ENCODE assay signal across 8 cellular contexts in genomic region chr12:107319536-107320030, GRCh38.
DNase-seq lines count a peak whose midpoint lies in the region; ATAC-seq and TF ChIP-seq lines count a peak whose summit lies in the region.

No MANE protein-coding gene starts in this region.

- ATAC-seq in HG03521 (IDR thresholded peaks at IDR 0.05; ENCODE audit: unreplicated experiment) = no peak

- POLR2A ChIA-PET in AG04450 (lab: Yijun Ruan, JAX) (interaction anchor here (1.2 kb wide), 1 partner anchor 82 kb away, joined by 3 read pairs; no protein-coding TSS in a partner anchor), GM10248 (lab: Yijun Ruan, JAX) (no interaction called here)

- H3K9me3 ChIP-seq in AG04450 (ENCODE audit: control insufficient read depth, insufficient read depth, low read length) (no peaks in the 10 kb centered on the region; the same call in 1 of the 2 replicates), HUES6 (ENCODE audit: control insufficient read depth, insufficient read depth, low read depth, low read length) (no peaks in the 10 kb centered on the region), mesodermal cell (ENCODE audit: control insufficient read depth, low read length) (no peaks in the 10 kb centered on the region)

- H3K27ac ChIP-seq in AG04450 (ENCODE audit: low read depth, low read length) (no peak overlapping the region), HUES6 (ENCODE audit: low read depth, low read length) (no peak overlapping the region), mesodermal cell (ENCODE audit: low read depth, low read length, severe bottlenecking) (no peak overlapping the region)

- H3K4me3 ChIP-seq in AG04450 (ENCODE audit: low read depth, low read length) = peak overlapping the region; percentile 68
- H3K4me3 ChIP-seq in HUES6 (ENCODE audit: low read depth, low read length) = peak overlapping the region; percentile 85
- H3K4me3 ChIP-seq in astrocyte of the spinal cord (ENCODE audit: low read depth, low read length) = peak overlapping the region; percentile 57
- peak overlapping the region; percentile 45 for H3K4me3 ChIP-seq in mesodermal cell (ENCODE audit: extremely low read depth, insufficient read depth, low read length, poor library complexity, severe bottlenecking)

- no peaks in the 10 kb centered on the region for H3K36me3 ChIP-seq in HUES6 (ENCODE audit: control insufficient read depth, insufficient read depth, low read length)
- H3K36me3 ChIP-seq in mesodermal cell (ENCODE audit: control insufficient read depth, insufficient read depth, low read length) = no peaks in the 10 kb centered on the region

- DNase-seq in AG04450 (ENCODE audit: low read depth, low spot score) = no peak
- no peak for DNase-seq in astrocyte of the spinal cord (ENCODE audit: low read depth, low spot score)
- no peak for DNase-seq in GM10248 (ENCODE audit: extremely low spot score)
- DNase-seq in NCI-H1092 treated with DMSO at 0.1 percent for 48 hours (lab: John Stamatoyannopoulos, UW) = no peak
- no peak for DNase-seq in NK-92 treated with Interleukin-12 subunit alpha and Interleukin-12 subunit beta, amount 100 ng/mL, for 24 hours (lab: John Stamatoyannopoulos, UW)

- in situ Hi-C loops in astrocyte of the spinal cord (cut with HindIII; ENCODE audit: low sequenced_read_pairs) = no loop called here

- TF ChIP-seq CTCF in AG04450 (IDR thresholded peaks at IDR 0.05; ENCODE audit: low read depth, low read length) (no peak), astrocyte of the spinal cord (IDR thresholded peaks at IDR 0.05; ENCODE audit: low read depth, low read length) (no peak), GM10248 (IDR thresholded peaks at IDR 0.05; ENCODE audit: control extremely low read depth, extremely low read depth, low read depth, missing control alignments) (no peak)

- WGBS in mesodermal cell (ENCODE audit: insufficient coverage in 2 of 2), 2 experiments = 0 to 2% methylated on average over 29 to 35 of the region's 60 CpGs

- peaks cover 12% of the 10 kb centered on the region for H3K4me1 ChIP-seq in HUES6 (ENCODE audit: control insufficient read depth, insufficient read depth, low read length)
- no peaks in the 10 kb centered on the region for H3K4me1 ChIP-seq in mesodermal cell (ENCODE audit: control insufficient read depth, insufficient read depth, low read length, poor library complexity, severe bottlenecking)

- H3K27me3 ChIP-seq in AG04450 (ENCODE audit: control insufficient read depth, insufficient read depth, low read length) = peaks cover 18% of the 10 kb centered on the region
- H3K27me3 ChIP-seq in HUES6 (ENCODE audit: control insufficient read depth, insufficient read depth, low read length) = peaks cover 90% of the 10 kb centered on the region

- no peak overlapping the region for H3K9ac ChIP-seq in HUES6 (ENCODE audit: low read length)

- CTCF ChIA-PET in AG04450 (lab: Charles Lee) (interaction anchor here (1.4 to 3.8 kb wide), 2 partner anchors 187 to 287 kb away, joined by 4 to 16 read pairs; no protein-coding TSS in a partner anchor), GM10248 (lab: Yijun Ruan, JAX) (no interaction called here)
